ENCODE assay signal across 8 cellular contexts in genomic region chr1:29708818-29709710, GRCh38.
DNase-seq lines count a peak whose midpoint lies in the region; TF ChIP-seq lines count a peak whose summit lies in the region.

No MANE protein-coding gene starts in this region.

- no peaks in the 10 kb centered on the region for H3K9me3 ChIP-seq in adrenal gland (replicated peaks in 1 of 3)

- DNase-seq in Daoy (ENCODE audit: low read depth) (peak; percentile 91), NCI-H1417 (lab: John Stamatoyannopoulos, UW) (peak; percentile 51 to 93 (median 92)), adrenal gland (peak in 1 of 7 donors; percentile 67), neural crest cell (ENCODE audit: low read depth, low spot score) (no peak), kidney glomerular epithelial cell (lab: John Stamatoyannopoulos, UW) (no peak), coronary artery (ENCODE audit: low spot score) (no peak), OCI-M2 (lab: John Stamatoyannopoulos, UW; ENCODE audit: unreplicated experiment) (no peak)
- DNase-seq in activated CD4-positive, alpha-beta T cell treated with anti-CD3 and anti-CD28 coated beads for 4 hours = no peak

- no peak for TF ChIP-seq CTCF in adrenal gland (IDR thresholded peaks at IDR 0.05)
- no peak for TF ChIP-seq CTCF in neural crest cell (conservative IDR thresholded peaks at IDR 0.05)
- no peak for TF ChIP-seq CTCF in coronary artery (IDR thresholded peaks at IDR 0.05)

- no peak overlapping the region for H3K27ac Mint-ChIP-seq in neural crest cell (ENCODE audit: unreplicated experiment)

- no peaks in the 10 kb centered on the region for H3K36me3 Mint-ChIP-seq in neural crest cell (ENCODE audit: low read depth)

- H3K27me3 ChIP-seq in adrenal gland = peaks cover 9% of the 10 kb centered on the region

- H3K27me3 Mint-ChIP-seq in neural crest cell (ENCODE audit: low read depth) = peaks cover 6% of the 10 kb centered on the region

- no peaks in the 10 kb centered on the region for H3K36me3 ChIP-seq in adrenal gland (replicated peaks in 1 of 2)

- H3K4me1 Mint-ChIP-seq in neural crest cell = peaks cover 38% of the 10 kb centered on the region

- H3K4me3 ChIP-seq in adrenal gland (no peak overlapping the region), coronary artery (no peak overlapping the region)

- 40 to 49% (median 42%) methylated on average over 10 to 12 of the region's 12 CpGs for WGBS in adrenal gland, 4 donors

- H3K9me3 Mint-ChIP-seq in neural crest cell = no peaks in the 10 kb centered on the region

- peak overlapping the region in 3 of 5 donors; percentile 35 to 62 (median 48) for H3K27ac ChIP-seq in adrenal gland
- H3K27ac ChIP-seq in coronary artery = no peak overlapping the region

- peak overlapping the region; percentile 54 for H3K4me3 Mint-ChIP-seq in neural crest cell

- H3K4me1 ChIP-seq in adrenal gland (replicated peaks in 1 of 2) = peaks cover 0 to 15% of the 10 kb centered on the region in 2 donors

- no peak for TF ChIP-seq POLR2A in adrenal gland (IDR thresholded peaks at IDR 0.05)

- intact Hi-C loops in adrenal gland (cut with DNase I) = no loop called here

Comparison
In these comparisons a context has a peak if more than half of its experiments do, and no peak if none do; other contexts are left out.
1. DNase-seq: peak in Daoy (single experiment) and NCI-H1417 (3 of 3); none in neural crest cell (single experiment), kidney glomerular epithelial cell (single experiment), coronary artery (single experiment), OCI-M2 (single experiment) and activated CD4-positive, alpha-beta T cell treated with anti-CD3 and anti-CD28 coated beads for 4 hours (0 of 2).
2. H3K27ac ChIP-seq: peak in adrenal gland (3 of 5); none in coronary artery (0 of 2).